12 cellular contexts compared by ENCODE assay signal in genomic region chr12:105721051-105721825, GRCh38.
A peak's percentile ranks its signal among the peaks of the same experiment; 100 is the strongest.
DNase-seq lines count a peak whose midpoint lies in the region; ATAC-seq and TF ChIP-seq lines count a peak whose summit lies in the region.
"Had no signal": no experiment of that assay in that cellular context is flagged by ENCODE, and none has a peak within 500 bp of the region (broad histone marks: within the 10 kb centered on the region; RNA-seq: fewer than 3 reads in every experiment).

No MANE protein-coding gene starts in this region.

- no peaks in the 10 kb centered on the region for H3K36me3 Mint-ChIP-seq in nephron progenitor cell (ENCODE audit: low read depth)
- H3K36me3 Mint-ChIP-seq: CD8-positive, alpha-beta T cell had no signal

- TF ChIP-seq CTCF in GM06990 (IDR thresholded peaks at IDR 0.05; ENCODE audit: insufficient read depth, low read length, poor library complexity, severe bottlenecking) (no peak), nephron progenitor cell (IDR thresholded peaks at IDR 0.05) (no peak), left ventricle myocardium inferior (IDR thresholded peaks at IDR 0.05; ENCODE audit: borderline replicate concordance) (no peak)

- H3K4me1 Mint-ChIP-seq in nephron progenitor cell, result peaks cover 27% of the 10 kb centered on the region
- H3K4me1 Mint-ChIP-seq: activated T-helper 17 cell treated with anti-CD3 and anti-CD28 coated beads, Interleukin-2, amount 50 U/mL, for 72 hours had no signal

- no peaks in the 10 kb centered on the region for H3K36me3 ChIP-seq in GM06990 (ENCODE audit: control insufficient read depth, insufficient read depth, low read length)
- no peaks in the 10 kb centered on the region for H3K36me3 ChIP-seq in left ventricle myocardium inferior

- peaks cover 7% of the 10 kb centered on the region for H3K4me1 ChIP-seq in left ventricle myocardium inferior

- H3K9me3 ChIP-seq in left ventricle myocardium inferior (replicated peaks), result no peaks in the 10 kb centered on the region

- H3K4me3 Mint-ChIP-seq in nephron progenitor cell, result no peak overlapping the region
- H3K4me3 Mint-ChIP-seq: activated T-helper 17 cell treated with anti-CD3 and anti-CD28 coated beads, Interleukin-2, amount 50 U/mL, for 72 hours; CD8-positive, alpha-beta T cell had no signal

- ATAC-seq in GM21390 (IDR thresholded peaks at IDR 0.05; ENCODE audit: unreplicated experiment) (peak; percentile 87), HG03378 (IDR thresholded peaks at IDR 0.05; ENCODE audit: unreplicated experiment) (peak; percentile 71), GM21381 (IDR thresholded peaks at IDR 0.05; ENCODE audit: unreplicated experiment) (no peak)
- ATAC-seq: activated T-helper 17 cell treated with anti-CD3 and anti-CD28 coated beads, Interleukin-2, amount 50 U/mL, for 72 hours; CD8-positive, alpha-beta T cell; left ventricle myocardium superior had no signal

- H3K27me3 ChIP-seq in GM06990 (replicated peaks; ENCODE audit: control insufficient read depth, insufficient read depth, low read length) (no peaks in the 10 kb centered on the region), left ventricle myocardium inferior (ENCODE audit: low read depth) (no peaks in the 10 kb centered on the region)

- H3K27me3 Mint-ChIP-seq in nephron progenitor cell (ENCODE audit: low read depth, poor library complexity), result peaks cover 4% of the 10 kb centered on the region

- H3K27ac Mint-ChIP-seq in nephron progenitor cell, result no peak overlapping the region
- H3K27ac Mint-ChIP-seq: activated T-helper 17 cell treated with anti-CD3 and anti-CD28 coated beads, Interleukin-2, amount 50 U/mL, for 72 hours; CD8-positive, alpha-beta T cell had no signal

- no peak overlapping the region for H3K27ac ChIP-seq in left ventricle myocardium inferior (replicated peaks)

- H3K9me3 Mint-ChIP-seq in nephron progenitor cell, result peaks cover 5% of the 10 kb centered on the region
- H3K9me3 Mint-ChIP-seq: CD8-positive, alpha-beta T cell had no signal

- intact Hi-C loops in left ventricle myocardium inferior (cut with micrococcal nuclease), result no loop called here

- DNase-seq in GM06990 (ENCODE audit: extremely low read depth, insufficient read length) (peak; percentile 48), NCI-H82 treated with DMSO at 0.1 percent for 48 hours (lab: John Stamatoyannopoulos, UW; ENCODE audit: unreplicated experiment) (peak; percentile 34), nephron progenitor cell (no peak), left ventricle myocardium inferior (no peak)
- no peak for DNase-seq in stimulated activated CD4-positive, alpha-beta T cell treated with anti-CD3 and anti-CD28 coated beads, Interleukin-15, amount 100 ng/mL, for 24 hours
- DNase-seq: CD8-positive, alpha-beta T cell; left ventricle myocardium superior; T-helper 2 cell had no signal

- H3K4me3 ChIP-seq in GM06990 (replicated peaks; ENCODE audit: low read depth, low read length), result peak overlapping the region; percentile 9; the same call in 1 of the 2 replicates
- no peak overlapping the region for H3K4me3 ChIP-seq in left ventricle myocardium inferior

Comparison
In these comparisons a context has a peak if more than half of its experiments do, and no peak if none do; other contexts are left out.
1. DNase-seq: peak in GM06990 (single experiment) and NCI-H82 treated with DMSO at 0.1 percent for 48 hours (single experiment); none in nephron progenitor cell (single experiment), stimulated activated CD4-positive, alpha-beta T cell treated with anti-CD3 and anti-CD28 coated beads, Interleukin-15, amount 100 ng/mL, for 24 hours (single experiment) and left ventricle myocardium inferior (single experiment).